ENCODE assay signal across 17 cellular contexts in the genomic region with DNA sequence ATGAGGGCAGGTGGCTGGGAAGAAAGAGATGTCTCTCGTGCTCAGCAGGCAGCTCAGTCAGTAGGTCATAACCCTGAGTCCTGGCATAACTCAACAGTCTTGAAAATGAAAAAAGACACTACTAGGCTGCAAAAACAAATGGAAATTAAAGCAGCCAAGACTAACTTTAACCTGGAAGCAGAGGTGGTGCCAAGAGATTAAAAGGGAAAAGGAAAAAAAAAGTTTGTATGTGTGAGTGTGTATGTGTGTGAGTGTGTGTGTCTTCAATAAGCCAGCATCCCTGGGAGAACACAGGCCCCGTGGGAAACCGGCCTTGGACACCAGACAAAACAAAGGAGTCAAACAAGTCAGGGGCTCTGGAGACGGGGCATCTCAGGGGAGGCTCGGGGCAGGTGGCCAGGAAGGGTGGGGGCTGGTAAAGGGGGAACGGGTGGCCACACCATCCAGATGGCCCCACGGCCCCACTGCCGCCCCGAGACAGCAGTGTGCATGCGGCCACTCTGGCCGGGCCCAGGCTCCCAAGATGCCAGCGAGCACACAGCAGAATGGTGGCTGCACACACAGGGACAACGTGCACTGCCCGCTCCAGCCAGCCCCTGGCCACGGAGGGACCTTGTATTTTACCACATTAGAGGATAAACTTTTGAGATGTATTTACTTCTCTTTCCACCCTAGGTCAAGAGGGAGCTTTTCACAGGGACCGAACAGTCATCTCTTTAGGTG. TPM values are rescaled to one million over a fixed set of nuclear protein-coding genes. Genes with fewer than 3 reads are reported as not detected.
DNase-seq lines count a peak whose midpoint lies in the region; ATAC-seq and TF ChIP-seq lines count a peak whose summit lies in the region.
"Had no signal": no experiment of that assay in that cellular context is flagged by ENCODE, and none has a peak within 500 bp of the region (broad histone marks: within the 10 kb centered on the region; RNA-seq: fewer than 3 reads in every experiment).

No MANE protein-coding gene starts in this region.

- H3K4me3 ChIP-seq in brain microvascular endothelial cell (ENCODE audit: low read depth, low read length), result no peak overlapping the region
- H3K4me3 ChIP-seq: MG63, Peyer's patch had no signal

- no peak for TF ChIP-seq CTCF in brain microvascular endothelial cell (IDR thresholded peaks at IDR 0.05; ENCODE audit: low read depth, low read length, missing control alignments)

- no peak overlapping the region for H3K4me3 Mint-ChIP-seq in activated T-helper 17 cell treated with anti-CD3 and anti-CD28 coated beads, Interleukin-2, amount 50 U/mL, for 72 hours

- intact Hi-C loops in left cardiac atrium (cut with DNase I), result no loop called here

- DNase-seq in D341Med (ENCODE audit: low spot score) (peak; percentile 57), brain microvascular endothelial cell (peak; percentile 37), left cardiac atrium (no peak), pons (ENCODE audit: low spot score) (peak; percentile 80), RKO (ENCODE audit: low spot score) (no peak), activated gamma-delta T cell (lab: John Stamatoyannopoulos, UW) (no peak), germinal center (ENCODE audit: low spot score) (no peak)
- DNase-seq: activated CD4-positive, alpha-beta T cell treated with anti-CD3 and anti-CD28 coated beads, Interleukin-2, amount 50 U/mL, for 4 hours; activated effector memory CD4-positive, alpha-beta T cell treated with Interleukin-2 at 50 U/mL for 16 hours; central memory CD4-positive, alpha-beta T cell; DMS79 treated with DMSO at 0.1 percent for 48 hours; MG63; stimulated activated CD8-positive, alpha-beta memory T cell treated with anti-CD3 and anti-CD28 coated beads, Interleukin-4, amount 100 ng/mL, for 48 hours; T1000 had no signal

- no peaks in the 10 kb centered on the region for H3K9me3 Mint-ChIP-seq in activated T-helper 17 cell treated with anti-CD3 and anti-CD28 coated beads, Interleukin-2, amount 50 U/mL, for 72 hours

- no peak overlapping the region for H3K27ac ChIP-seq in brain microvascular endothelial cell
- H3K27ac ChIP-seq: neutrophil, Peyer's patch had no signal

- ATAC-seq in left cardiac atrium, result peak; percentile 17 to 35
- ATAC-seq in activated T-helper 17 cell treated with anti-CD3 and anti-CD28 coated beads, Interleukin-2, amount 50 U/mL, for 72 hours (replicated peaks), result no peak

- H3K36me3 Mint-ChIP-seq in activated T-helper 17 cell treated with anti-CD3 and anti-CD28 coated beads, Interleukin-2, amount 50 U/mL, for 72 hours (ENCODE audit: low read depth), result no peaks in the 10 kb centered on the region

- no peaks in the 10 kb centered on the region for H3K36me3 ChIP-seq in brain microvascular endothelial cell (replicated peaks)
- H3K36me3 ChIP-seq: MG63, neutrophil, Peyer's patch had no signal

- no peak overlapping the region for H3K27ac Mint-ChIP-seq in activated T-helper 17 cell treated with anti-CD3 and anti-CD28 coated beads, Interleukin-2, amount 50 U/mL, for 72 hours

- in situ Hi-C loops in brain microvascular endothelial cell (cut with HindIII; ENCODE audit: low pct_ligation_motif_present, low sequenced_read_pairs), result no loop called here

- no peaks in the 10 kb centered on the region for H3K27me3 Mint-ChIP-seq in activated T-helper 17 cell treated with anti-CD3 and anti-CD28 coated beads, Interleukin-2, amount 50 U/mL, for 72 hours

- H3K4me1 Mint-ChIP-seq in activated T-helper 17 cell treated with anti-CD3 and anti-CD28 coated beads, Interleukin-2, amount 50 U/mL, for 72 hours, result peaks cover 5% of the 10 kb centered on the region

- H3K27me3 ChIP-seq in brain microvascular endothelial cell (replicated peaks), result no peaks in the 10 kb centered on the region
- H3K27me3 ChIP-seq: MG63, neutrophil, Peyer's patch had no signal

RNA-seq across cellular contexts. Expression of a gene that starts 23.8 kb away (rescaled TPM):
- 10 to 100 TPM; 44.9 to 49.4 TPM for total RNA-seq in left cardiac atrium
- 10 to 100 TPM; 34.3 to 39.5 TPM for total RNA-seq in activated T-helper 17 cell treated with anti-CD3 and anti-CD28 coated beads, Interleukin-2, amount 50 U/mL, for 72 hours

Comparison
In these comparisons a context has a peak if more than half of its experiments do, and no peak if none do; other contexts are left out.
1. DNase-seq: peak in D341Med (single experiment), brain microvascular endothelial cell (single experiment) and pons (single experiment); none in left cardiac atrium (single experiment), RKO (single experiment), activated gamma-delta T cell (single experiment) and germinal center (single experiment).